Comparison of ENCODE assay signal across 11 cellular contexts in the genomic region with DNA sequence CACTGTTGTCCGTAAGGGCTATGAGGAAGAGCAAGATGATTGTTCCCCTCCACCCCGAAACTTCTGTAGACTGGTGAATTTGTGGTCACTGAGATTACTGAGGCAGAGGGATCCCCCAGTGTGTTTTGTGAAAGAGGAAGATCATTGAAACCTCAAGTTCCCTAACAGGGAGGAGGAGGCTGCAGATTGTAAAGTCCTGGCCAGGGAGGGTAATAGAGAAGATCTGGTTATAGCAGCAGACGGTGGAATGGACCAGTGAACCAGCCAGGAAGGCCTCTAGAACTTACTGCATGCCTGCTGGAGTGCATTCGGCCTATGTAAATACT. TPM values are rescaled to one million over a fixed set of nuclear protein-coding genes. Genes with fewer than 3 reads are reported as not detected.
DNase-seq lines count a peak whose midpoint lies in the region; ATAC-seq, FAIRE-seq and TF ChIP-seq lines count a peak whose summit lies in the region.
"Had no signal": no experiment of that assay in that cellular context is flagged by ENCODE, and none has a peak within 500 bp of the region (broad histone marks: within the 10 kb centered on the region; RNA-seq: fewer than 3 reads in every experiment).

No MANE protein-coding gene starts in this region.

- no peak overlapping the region for H3K27ac Mint-ChIP-seq in Caco-2 (ENCODE audit: unreplicated experiment)

- no peaks in the 10 kb centered on the region for H3K27me3 Mint-ChIP-seq in Caco-2 (ENCODE audit: insufficient read depth, unreplicated experiment)

- POLR2A ChIA-PET in Caco-2 (lab: Charles Lee): no interaction called here

- TF ChIP-seq CTCF in GM13976 (IDR thresholded peaks at IDR 0.05; ENCODE audit: borderline replicate concordance, control extremely low read depth, extremely low read depth, insufficient read depth, missing control alignments) (no peak), bronchial epithelial cell (IDR thresholded peaks at IDR 0.05; ENCODE audit: insufficient read depth, low read length, severe bottlenecking) (no peak), dorsolateral prefrontal cortex (IDR thresholded peaks at IDR 0.05 in 54 of 56, conservative IDR thresholded peaks at IDR 0.05 in 2 of 56; ENCODE audit: low read depth in 1 of 56, partially characterized antibody in 56 of 56) (no peak), osteoblast (IDR thresholded peaks at IDR 0.05; ENCODE audit: extremely low read depth, low read depth, low read length) (no peak), Caco-2 (IDR thresholded peaks at IDR 0.05; ENCODE audit: insufficient read depth in 1 of 2, low read depth in 1 of 2, low read length in 1 of 2, severe bottlenecking in 1 of 2, unreplicated experiment in 1 of 2) (no peak)

- peaks cover 7% of the 10 kb centered on the region for H4K20me1 ChIP-seq in osteoblast (ENCODE audit: insufficient read depth, low read length)

- ATAC-seq in GM21423 (IDR thresholded peaks at IDR 0.05; ENCODE audit: unreplicated experiment) (peak; percentile 71), HG03342 (IDR thresholded peaks at IDR 0.05; ENCODE audit: unreplicated experiment) (peak; percentile 84)
- ATAC-seq: body of pancreas had no signal

- no peak overlapping the region for H3K4me3 ChIP-seq in bronchial epithelial cell (ENCODE audit: low read depth, low read length)
- H3K4me3 ChIP-seq in dorsolateral prefrontal cortex: no peak overlapping the region
- no peak overlapping the region for H3K4me3 ChIP-seq in osteoblast (ENCODE audit: insufficient read depth, low read length)
- H3K4me3 ChIP-seq in Caco-2 (ENCODE audit: low read depth, low read length): no peak overlapping the region
- H3K4me3 ChIP-seq: body of pancreas, vagina had no signal

- no TSS peak for BruUV-seq in Caco-2 (replicated peaks; lab: Mats Ljungman, UMichigan)

- H3K9me3 ChIP-seq in osteoblast (ENCODE audit: low read depth, low read length) (no peaks in the 10 kb centered on the region), Caco-2 (no peaks in the 10 kb centered on the region)
- H3K9me3 ChIP-seq: body of pancreas, vagina had no signal

- H3K27me3 ChIP-seq in bronchial epithelial cell (ENCODE audit: control insufficient read depth, insufficient read depth, low read length): no peaks in the 10 kb centered on the region
- H3K27me3 ChIP-seq in dorsolateral prefrontal cortex: no peaks in the 10 kb centered on the region
- H3K27me3 ChIP-seq in osteoblast (ENCODE audit: insufficient read depth, low read length): no peaks in the 10 kb centered on the region
- no peaks in the 10 kb centered on the region for H3K27me3 ChIP-seq in Caco-2 (replicated peaks; ENCODE audit: control insufficient read depth, insufficient read depth, low read length)
- H3K27me3 ChIP-seq: body of pancreas, vagina had no signal

- H3K9me3 Mint-ChIP-seq in Caco-2 (ENCODE audit: unreplicated experiment): no peaks in the 10 kb centered on the region

- peak overlapping the region in 18 of 59 donors; percentile 1 to 63 (median 28) for H3K27ac ChIP-seq in dorsolateral prefrontal cortex
- no peak overlapping the region for H3K27ac ChIP-seq in osteoblast (ENCODE audit: low read depth, low read length)
- H3K27ac ChIP-seq: body of pancreas, vagina had no signal

- H3K4me1 ChIP-seq in osteoblast (ENCODE audit: insufficient read depth, low read length): peaks cover 7% of the 10 kb centered on the region
- peaks cover 15% of the 10 kb centered on the region for H3K4me1 ChIP-seq in Caco-2

- no peak overlapping the region for H3K4me3 Mint-ChIP-seq in Caco-2 (ENCODE audit: unreplicated experiment)

- no peak overlapping the region for H2AFZ ChIP-seq in osteoblast (ENCODE audit: low read length)

- no peak overlapping the region for H3K4me2 ChIP-seq in osteoblast (ENCODE audit: insufficient read depth, low read length)

- DNase-seq in GM13976 (ENCODE audit: low spot score) (peak; percentile 52), bronchial epithelial cell (ENCODE audit: low read depth) (no peak), dorsolateral prefrontal cortex (no peak), osteoblast (ENCODE audit: insufficient read length, low spot score, missing footprints) (no peak), Caco-2 (no peak)
- no peak for DNase-seq in stimulated activated CD4-positive, alpha-beta T cell treated with anti-CD3 and anti-CD28 coated beads, Interleukin-4, amount 100 ng/mL, for 24 hours

- CTCF ChIA-PET in Caco-2 (lab: Charles Lee): no interaction called here

- intact Hi-C loops in dorsolateral prefrontal cortex (cut with DNase I): no loop called here
- intact Hi-C loops in Caco-2 (cut with micrococcal nuclease; ENCODE audit: unreplicated experiment): no loop called here

- peaks cover 11% of the 10 kb centered on the region for H3K4me1 Mint-ChIP-seq in Caco-2 (ENCODE audit: low read depth, unreplicated experiment)

- FAIRE-seq in bronchial epithelial cell (lab: Jason Lieb, UNC): peak; percentile 13
- FAIRE-seq: TTC549 had no signal

- H3K36me3 ChIP-seq in bronchial epithelial cell (ENCODE audit: control insufficient read depth, insufficient read depth, low read length) (peaks cover 7% of the 10 kb centered on the region), osteoblast (ENCODE audit: insufficient read depth, low read length) (peaks cover 3% of the 10 kb centered on the region), Caco-2 (ENCODE audit: control insufficient read depth, insufficient read depth, low read length) (peaks cover 4% of the 10 kb centered on the region; the same call in 1 of the 2 replicates)

- peaks cover 25% of the 10 kb centered on the region for H3K36me3 Mint-ChIP-seq in Caco-2 (ENCODE audit: insufficient read depth, unreplicated experiment)

- in situ Hi-C loops in GM13976 (cut with MboI; ENCODE audit: low sequenced_read_pairs, unreplicated experiment): no loop called here

- peaks cover 23% of the 10 kb centered on the region for H3K79me2 ChIP-seq in osteoblast (ENCODE audit: insufficient read depth, low read length)

RNA-seq across cellular contexts. Expression of gene LMTK2, which starts 31.1 kb away (rescaled TPM):
- 12.9 and 21.4 TPM in 2 replicates for total RNA-seq in bronchial epithelial cell
- 100 to 1,000 TPM in 69 of 120 experiments, 10 to 100 TPM in 51; 47.8 to 154 (median 104) TPM for total RNA-seq in dorsolateral prefrontal cortex
- 11.5 and 14.1 TPM in 2 replicates for total RNA-seq in osteoblast
- 21.9 and 22.3 TPM in 2 replicates for total RNA-seq in Caco-2 (2022)
